ENCODE assay signal across 8 cellular contexts in the genomic region with DNA sequence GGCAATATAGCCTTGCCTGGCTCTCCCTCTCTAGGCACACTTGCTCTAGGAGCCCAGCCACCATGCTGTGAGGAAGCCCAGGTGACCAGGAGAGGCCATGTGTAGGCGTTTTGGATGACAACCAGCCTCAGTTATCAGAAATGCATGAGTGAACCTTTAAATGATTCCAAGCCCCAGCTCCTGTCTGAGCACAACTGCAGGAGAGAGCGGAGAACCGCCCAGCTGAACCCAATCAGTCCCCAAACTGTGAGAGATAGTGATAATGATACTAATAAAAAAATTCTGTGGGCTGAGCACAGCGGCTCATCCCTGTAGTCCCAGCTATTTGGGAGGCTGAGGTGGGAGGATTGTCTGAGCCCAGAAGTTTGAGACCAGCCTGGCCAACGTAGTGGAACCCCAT.
"Had no signal": no experiment of that assay in that cellular context is flagged by ENCODE, and none has a peak within 500 bp of the region (broad histone marks: within the 10 kb centered on the region; RNA-seq: fewer than 3 reads in every experiment).

No MANE protein-coding gene starts in this region.

- H3K4me2 ChIP-seq: KMS-11 had no signal

- H3K4me3 ChIP-seq: GM23248 had no signal

- H3K27ac ChIP-seq: GM23248, HL-60, KMS-11 had no signal

- DNase-seq: GM23248, H9, HCEC 1CT, KBM-7 had no signal

- H3K9ac ChIP-seq: GM23248, KMS-11 had no signal

- FAIRE-seq: H1, H54 had no signal

- H2AFZ ChIP-seq: GM23248 had no signal
